31 cellular contexts compared by ENCODE assay signal in the genomic region with DNA sequence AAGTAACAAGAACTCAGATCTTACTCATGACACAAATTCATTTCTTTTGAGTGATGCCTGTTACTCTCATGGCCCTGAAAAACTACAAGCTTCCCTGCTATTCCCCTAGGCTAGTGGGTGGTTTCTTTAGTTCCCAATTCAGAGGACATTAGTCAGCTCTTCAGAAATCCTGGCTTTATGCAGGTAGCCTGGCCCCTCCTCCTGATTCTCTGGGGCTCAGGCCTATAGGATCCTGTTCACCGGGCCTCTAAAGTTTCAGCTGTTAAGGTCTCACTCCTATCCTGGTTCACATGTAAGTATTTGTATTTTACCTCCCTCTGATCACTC.
"Had no signal": no experiment of that assay in that cellular context is flagged by ENCODE, and none has a peak within 500 bp of the region (broad histone marks: within the 10 kb centered on the region; RNA-seq: fewer than 3 reads in every experiment).

No MANE protein-coding gene starts in this region.

- H3K4me3 Mint-ChIP-seq: activated CD4-positive, alpha-beta memory T cell treated with anti-CD3 and anti-CD28 coated beads for 36 hours; activated CD4-positive, alpha-beta T cell treated with anti-CD3 and anti-CD28 coated beads for 36 hours; activated CD4-positive, alpha-beta T cell treated with anti-CD3 and anti-CD28 coated beads, Interleukin-2, amount 10 ng/mL, durations not matched to agents 24 days and 14 days; activated CD8-positive, alpha-beta memory T cell treated with anti-CD3 and anti-CD28 coated beads, Interleukin-2, amount 10 ng/mL, durations not matched to agents 7 days and 5 days; activated CD8-positive, alpha-beta T cell treated with anti-CD3 and anti-CD28 coated beads, Interleukin-2, amount 10 ng/mL, durations not matched to agents 7 days and 5 days; activated naive CD4-positive, alpha-beta T cell treated with anti-CD3 and anti-CD28 coated beads, Interleukin-2, amount 10 ng/mL, durations not matched to agents 7 days and 5 days; activated naive CD8-positive, alpha-beta T cell treated with anti-CD3 and anti-CD28 coated beads, Interleukin-2, amount 10 ng/mL, durations not matched to agents 7 days and 5 days; activated T-helper 1 cell treated with anti-CD3 and anti-CD28 coated beads, Interleukin-12 subunit alpha, Interleukin-12 subunit beta, Interleukin-2, Interleukin-4 antibody, amounts not matched to agents 30 ng/mL and 10 ng/mL and 1 ng/mL, durations not matched to agents 14 hours and 24 hours and 36 hours; brain had no signal

- H3K27me3 ChIP-seq: ascending aorta, esophagus muscularis mucosa, heart right ventricle had no signal

- H3K4me3 ChIP-seq: ascending aorta, esophagus muscularis mucosa, gastroesophageal sphincter, heart right ventricle had no signal

- H3K9me3 Mint-ChIP-seq: activated CD4-positive, alpha-beta T cell treated with anti-CD3 and anti-CD28 coated beads, Interleukin-2, amount 10 ng/mL, durations not matched to agents 24 days and 14 days had no signal

- H3K36me3 Mint-ChIP-seq: activated CD4-positive, alpha-beta memory T cell treated with anti-CD3 and anti-CD28 coated beads for 36 hours; activated CD8-positive, alpha-beta memory T cell treated with anti-CD3 and anti-CD28 coated beads, Interleukin-2, amount 10 ng/mL, durations not matched to agents 7 days and 5 days; activated naive CD4-positive, alpha-beta T cell treated with anti-CD3 and anti-CD28 coated beads, Interleukin-2, amount 10 ng/mL, durations not matched to agents 7 days and 5 days; activated naive CD4-positive, alpha-beta T cell treated with anti-CD3 and anti-CD28 coated beads, Interleukin-2, amount 50 U/mL, for 72 hours; activated naive CD8-positive, alpha-beta T cell treated with anti-CD3 and anti-CD28 coated beads, Interleukin-2, amount 10 ng/mL, durations not matched to agents 7 days and 5 days; brain had no signal

- FAIRE-seq: colon, endometrium, endothelial cell of umbilical vein had no signal

- H3K27ac Mint-ChIP-seq: activated CD4-positive, alpha-beta memory T cell treated with anti-CD3 and anti-CD28 coated beads for 36 hours; activated CD4-positive, alpha-beta T cell treated with anti-CD3 and anti-CD28 coated beads for 36 hours; activated CD4-positive, alpha-beta T cell treated with anti-CD3 and anti-CD28 coated beads, Interleukin-2, amount 10 ng/mL, durations not matched to agents 24 days and 14 days; activated CD8-positive, alpha-beta memory T cell treated with anti-CD3 and anti-CD28 coated beads, Interleukin-2, amount 10 ng/mL, durations not matched to agents 7 days and 5 days; activated CD8-positive, alpha-beta T cell treated with anti-CD3 and anti-CD28 coated beads, Interleukin-2, amount 10 ng/mL, durations not matched to agents 7 days and 5 days; activated naive CD4-positive, alpha-beta T cell treated with anti-CD3 and anti-CD28 coated beads, Interleukin-2, amount 10 ng/mL, durations not matched to agents 7 days and 5 days; activated naive CD4-positive, alpha-beta T cell treated with anti-CD3 and anti-CD28 coated beads, Interleukin-2, amount 50 U/mL, for 72 hours; activated naive CD8-positive, alpha-beta T cell treated with anti-CD3 and anti-CD28 coated beads, Interleukin-2, amount 10 ng/mL, durations not matched to agents 7 days and 5 days; activated T-helper 1 cell treated with anti-CD3 and anti-CD28 coated beads, Interleukin-12 subunit alpha, Interleukin-12 subunit beta, Interleukin-2, Interleukin-4 antibody, amounts not matched to agents 30 ng/mL and 10 ng/mL and 1 ng/mL, durations not matched to agents 14 hours and 24 hours and 36 hours; activated T-helper 2 cell treated with anti-CD3 and anti-CD28 coated beads, Interferon-gamma antibody, Interleukin-2, Interleukin-4, amounts not matched to agents 10 μg/mL and 5 μg/mL and 100 μg/mL, durations not matched to agents 14 hours and 24 hours and 36 hours; brain had no signal

- ATAC-seq: activated CD4-positive, alpha-beta T cell treated with anti-CD3 and anti-CD28 coated beads for 36 hours; activated CD8-positive, alpha-beta memory T cell treated with anti-CD3 and anti-CD28 coated beads, Interleukin-2, amount 10 ng/mL, durations not matched to agents 7 days and 5 days; activated CD8-positive, alpha-beta T cell treated with anti-CD3 and anti-CD28 coated beads, Interleukin-2, amount 10 ng/mL, durations not matched to agents 7 days and 5 days; activated naive CD4-positive, alpha-beta T cell treated with anti-CD3 and anti-CD28 coated beads, Interleukin-2, amount 50 U/mL, for 72 hours; gastroesophageal sphincter; heart right ventricle had no signal

- H3K4me1 ChIP-seq: ascending aorta, esophagus muscularis mucosa, gastroesophageal sphincter had no signal

- H3K4me1 Mint-ChIP-seq: activated CD4-positive, alpha-beta T cell treated with anti-CD3 and anti-CD28 coated beads for 36 hours; activated CD4-positive, alpha-beta T cell treated with anti-CD3 and anti-CD28 coated beads, Interleukin-2, amount 10 ng/mL, durations not matched to agents 24 days and 14 days; activated CD8-positive, alpha-beta memory T cell treated with anti-CD3 and anti-CD28 coated beads, Interleukin-2, amount 10 ng/mL, durations not matched to agents 7 days and 5 days; activated naive CD4-positive, alpha-beta T cell treated with anti-CD3 and anti-CD28 coated beads, Interleukin-2, amount 10 ng/mL, durations not matched to agents 7 days and 5 days; activated naive CD8-positive, alpha-beta T cell treated with anti-CD3 and anti-CD28 coated beads, Interleukin-2, amount 10 ng/mL, durations not matched to agents 7 days and 5 days had no signal

- DNase-seq: activated CD4-positive, alpha-beta memory T cell treated with anti-CD3 and anti-CD28 coated beads for 36 hours; activated CD4-positive, alpha-beta T cell treated with anti-CD3 and anti-CD28 coated beads for 36 hours; activated CD4-positive, alpha-beta T cell treated with anti-CD3 and anti-CD28 coated beads, Interleukin-2, amount 10 ng/mL, durations not matched to agents 24 days and 14 days; activated CD4-positive, CD25-positive, alpha-beta regulatory T cell; activated CD4-positive, CD25-positive, alpha-beta regulatory T cell treated with anti-CD3 and anti-CD28 coated beads, Interleukin-2, amount 50 U/mL, for 72 hours; activated CD8-positive, alpha-beta memory T cell treated with anti-CD3 and anti-CD28 coated beads, Interleukin-2, amount 10 ng/mL, durations not matched to agents 7 days and 5 days; activated CD8-positive, alpha-beta memory T cell treated with anti-CD3 and anti-CD28 coated beads, Interleukin-2, amount 50 U/mL, for 4 hours; activated CD8-positive, alpha-beta T cell treated with anti-CD3 and anti-CD28 coated beads, Interleukin-2, amount 10 ng/mL, durations not matched to agents 7 days and 5 days; activated effector memory CD4-positive, alpha-beta T cell treated with anti-CD3 and anti-CD28 coated beads, Interleukin-2, amount 50 U/mL, for 16 hours; activated naive CD4-positive, alpha-beta T cell; activated naive CD4-positive, alpha-beta T cell treated with anti-CD3 and anti-CD28 coated beads, Interleukin-2, amount 10 ng/mL, durations not matched to agents 7 days and 5 days; activated naive CD8-positive, alpha-beta T cell treated with anti-CD3 and anti-CD28 coated beads, Interleukin-2, amount 10 ng/mL, durations not matched to agents 7 days and 5 days; activated T-cell treated with anti-CD3 and anti-CD28 coated beads, Interleukin-2, amount 50 U/mL, for 1 hour; activated T-cell treated with anti-CD3 and anti-CD28 coated beads, Interleukin-2, amount 50 U/mL, for 48 hours; caudate nucleus; cortex of kidney; effector CD8-positive, alpha-beta T cell; erythroblast; foreskin melanocyte; heart right ventricle; T-helper 2 cell had no signal

- H3K36me3 ChIP-seq: ascending aorta, esophagus muscularis mucosa, gastroesophageal sphincter, heart right ventricle had no signal

- H3K27me3 Mint-ChIP-seq: activated CD4-positive, alpha-beta memory T cell treated with anti-CD3 and anti-CD28 coated beads for 36 hours; activated CD4-positive, alpha-beta T cell treated with anti-CD3 and anti-CD28 coated beads, Interleukin-2, amount 10 ng/mL, durations not matched to agents 24 days and 14 days; activated CD8-positive, alpha-beta memory T cell treated with anti-CD3 and anti-CD28 coated beads, Interleukin-2, amount 10 ng/mL, durations not matched to agents 7 days and 5 days; activated naive CD4-positive, alpha-beta T cell treated with anti-CD3 and anti-CD28 coated beads, Interleukin-2, amount 10 ng/mL, durations not matched to agents 7 days and 5 days; activated naive CD8-positive, alpha-beta T cell treated with anti-CD3 and anti-CD28 coated beads, Interleukin-2, amount 10 ng/mL, durations not matched to agents 7 days and 5 days had no signal

- H3K27ac ChIP-seq: ascending aorta, esophagus muscularis mucosa, gastroesophageal sphincter, heart right ventricle had no signal
